ENCODE assay signal across 12 cellular contexts in the genomic region with DNA sequence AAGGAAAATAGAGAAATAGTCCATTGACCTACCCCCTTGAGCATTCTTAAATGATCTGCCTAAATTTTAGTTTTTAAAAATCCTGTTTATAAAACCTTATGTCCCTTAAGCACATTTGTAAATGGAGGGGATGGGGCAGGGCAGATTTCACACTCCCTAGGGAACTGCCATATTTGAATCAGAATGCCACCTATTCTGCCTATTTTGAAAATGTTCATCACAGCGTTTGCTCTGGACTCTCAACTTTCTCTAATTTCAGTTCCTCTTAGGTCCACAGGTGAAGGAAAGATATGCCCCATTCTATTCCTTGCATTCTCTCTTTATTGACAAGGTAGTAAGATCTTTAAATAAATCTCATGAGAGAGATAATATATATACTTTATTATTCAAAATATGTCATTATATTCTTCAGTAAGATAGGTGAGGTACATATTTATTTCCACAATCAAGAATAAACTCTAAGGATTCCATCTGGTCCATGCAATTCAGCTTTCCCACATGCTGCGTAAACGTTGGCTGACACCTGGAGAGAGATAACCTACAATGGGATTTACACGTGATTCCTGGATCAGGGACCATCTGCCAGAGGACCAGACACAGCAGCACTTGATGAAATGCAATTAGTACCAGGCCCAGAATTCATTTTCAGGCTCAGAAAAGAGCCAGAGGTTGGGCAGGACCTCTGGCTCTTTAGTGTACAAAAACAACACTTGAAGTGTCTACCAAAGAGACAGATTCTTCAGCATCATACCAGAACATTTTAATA. TPM values are rescaled to one million over a fixed set of nuclear protein-coding genes. Genes with fewer than 3 reads are reported as not detected.
DNase-seq lines count a peak whose midpoint lies in the region; TF ChIP-seq lines count a peak whose summit lies in the region.
"Had no signal": no experiment of that assay in that cellular context is flagged by ENCODE, and none has a peak within 500 bp of the region (broad histone marks: within the 10 kb centered on the region; RNA-seq: fewer than 3 reads in every experiment).

No MANE protein-coding gene starts in this region.

- intact Hi-C loops in left ventricle myocardium inferior (cut with micrococcal nuclease): loop anchor here (5.0 kb wide), 1 partner anchor 134 kb away; no protein-coding TSS in a partner anchor

- TF ChIP-seq CTCF in left ventricle myocardium inferior (IDR thresholded peaks at IDR 0.05; ENCODE audit: borderline replicate concordance) (no peak), right atrium auricular region (IDR thresholded peaks at IDR 0.05) (no peak), type B pancreatic cell (conservative IDR thresholded peaks at IDR 0.05) (no peak)

- no peak overlapping the region for H3K27ac Mint-ChIP-seq in type B pancreatic cell

- H3K36me3 ChIP-seq in left ventricle myocardium inferior (no peaks in the 10 kb centered on the region), right atrium auricular region (no peaks in the 10 kb centered on the region)

- H3K4me1 Mint-ChIP-seq in type B pancreatic cell (ENCODE audit: unreplicated experiment): peaks cover 10% of the 10 kb centered on the region

- peak overlapping the region; percentile 81 for H3K4me3 ChIP-seq in left ventricle myocardium inferior
- H3K4me3 ChIP-seq in right atrium auricular region: no peak overlapping the region

- H3K4me1 ChIP-seq in left ventricle myocardium inferior (peaks cover 40% of the 10 kb centered on the region), right atrium auricular region (peaks cover 0 to 31% of the 10 kb centered on the region in 2 donors)

- H3K27ac ChIP-seq in left ventricle myocardium inferior (replicated peaks): no peak overlapping the region
- no peak overlapping the region for H3K27ac ChIP-seq in right atrium auricular region

- H3K9me3 ChIP-seq in left ventricle myocardium inferior (replicated peaks): no peaks in the 10 kb centered on the region
- H3K9me3 ChIP-seq in right atrium auricular region: no peaks in the 10 kb centered on the region

- DNase-seq in left ventricle myocardium inferior (no peak), right atrium auricular region (ENCODE audit: low spot score) (no peak), NCI-H345 treated with DMSO at 0.1 percent for 48 hours (lab: John Stamatoyannopoulos, UW; ENCODE audit: unreplicated experiment) (peak; percentile 44), cerebellar cortex (ENCODE audit: low spot score) (peak; percentile 93), type B pancreatic cell (ENCODE audit: extremely low spot score, unreplicated experiment) (no peak), medulla oblongata (ENCODE audit: extremely low spot score) (no peak), kidney tubule cell (ENCODE audit: low spot score) (no peak)
- no peak for DNase-seq in stimulated activated CD4-positive, alpha-beta T cell treated with anti-CD3 and anti-CD28 coated beads, Interleukin-2, amount 100 ng/mL, for 24 hours
- DNase-seq: central memory CD4-positive, alpha-beta T cell; DMS79 treated with DMSO at 0.1 percent for 48 hours; foreskin melanocyte; GOT3 had no signal

- H3K27me3 Mint-ChIP-seq in type B pancreatic cell: peaks cover 4% of the 10 kb centered on the region

- peak overlapping the region; percentile 89 for H3K4me3 Mint-ChIP-seq in type B pancreatic cell

- H3K9me3 Mint-ChIP-seq in type B pancreatic cell: no peaks in the 10 kb centered on the region

- H3K27me3 ChIP-seq in left ventricle myocardium inferior (ENCODE audit: low read depth) (peaks cover 3% of the 10 kb centered on the region), right atrium auricular region (no peaks in the 10 kb centered on the region)

- H3K36me3 Mint-ChIP-seq in type B pancreatic cell: peaks cover 6% of the 10 kb centered on the region

RNA-seq across cellular contexts. Expression of gene LPGAT1, which starts 1.2 kb away (rescaled TPM):
- 24.9 TPM for total RNA-seq in left ventricle myocardium inferior
- total RNA-seq in right atrium auricular region: 10 to 100 TPM; 27.0 to 36.2 TPM
- total RNA-seq in type B pancreatic cell (ENCODE audit: low replicate concordance): 31.3 and 34.4 TPM in 2 replicates

Comparison
In these comparisons a context has a peak if more than half of its experiments do, and no peak if none do; other contexts are left out.
1. DNase-seq: peak in NCI-H345 treated with DMSO at 0.1 percent for 48 hours (single experiment) and cerebellar cortex (single experiment); none in left ventricle myocardium inferior (single experiment), right atrium auricular region (single experiment), type B pancreatic cell (single experiment), medulla oblongata (single experiment), kidney tubule cell (single experiment) and stimulated activated CD4-positive, alpha-beta T cell treated with anti-CD3 and anti-CD28 coated beads, Interleukin-2, amount 100 ng/mL, for 24 hours (0 of 2).